Comparison of ENCODE assay signal across 1 cellular context in genomic region chr21:38267991-38268858, GRCh38.
TF ChIP-seq lines count a peak whose summit lies in the region.

No MANE protein-coding gene starts in this region.

TF ChIP-seq in SK-N-SH treated with all-trans-retinoic acid at 6 μM for 48 hours, 23 proteins besides CTCF, POLR2A, EP300 and RAD21 (continued from another document):
- no peak for TF ChIP-seq POU6F1 (CRISPR knock-in tag; IDR thresholded peaks at IDR 0.05; ENCODE audit: borderline replicate concordance, low read depth)
- no peak for TF ChIP-seq ISL1 (CRISPR knock-in tag; IDR thresholded peaks at IDR 0.05)
- TF ChIP-seq SNAI2 (CRISPR knock-in tag; IDR thresholded peaks at IDR 0.05), result no peak
- TF ChIP-seq ZNF565 (CRISPR knock-in tag; conservative IDR thresholded peaks at IDR 0.05; ENCODE audit: low read depth), result no peak
- no peak for TF ChIP-seq OSR1 (CRISPR knock-in tag; IDR thresholded peaks at IDR 0.05)
- no peak for TF ChIP-seq ARNTL (CRISPR knock-in tag; IDR thresholded peaks at IDR 0.05; ENCODE audit: borderline replicate concordance, low read depth)
- no peak for TF ChIP-seq GLIS3 (CRISPR knock-in tag; IDR thresholded peaks at IDR 0.05)
- TF ChIP-seq RARB (CRISPR knock-in tag; IDR thresholded peaks at IDR 0.05), result no peak
- no peak for TF ChIP-seq ZNF70 (CRISPR knock-in tag; IDR thresholded peaks at IDR 0.05)
- TF ChIP-seq, protein P1, sequence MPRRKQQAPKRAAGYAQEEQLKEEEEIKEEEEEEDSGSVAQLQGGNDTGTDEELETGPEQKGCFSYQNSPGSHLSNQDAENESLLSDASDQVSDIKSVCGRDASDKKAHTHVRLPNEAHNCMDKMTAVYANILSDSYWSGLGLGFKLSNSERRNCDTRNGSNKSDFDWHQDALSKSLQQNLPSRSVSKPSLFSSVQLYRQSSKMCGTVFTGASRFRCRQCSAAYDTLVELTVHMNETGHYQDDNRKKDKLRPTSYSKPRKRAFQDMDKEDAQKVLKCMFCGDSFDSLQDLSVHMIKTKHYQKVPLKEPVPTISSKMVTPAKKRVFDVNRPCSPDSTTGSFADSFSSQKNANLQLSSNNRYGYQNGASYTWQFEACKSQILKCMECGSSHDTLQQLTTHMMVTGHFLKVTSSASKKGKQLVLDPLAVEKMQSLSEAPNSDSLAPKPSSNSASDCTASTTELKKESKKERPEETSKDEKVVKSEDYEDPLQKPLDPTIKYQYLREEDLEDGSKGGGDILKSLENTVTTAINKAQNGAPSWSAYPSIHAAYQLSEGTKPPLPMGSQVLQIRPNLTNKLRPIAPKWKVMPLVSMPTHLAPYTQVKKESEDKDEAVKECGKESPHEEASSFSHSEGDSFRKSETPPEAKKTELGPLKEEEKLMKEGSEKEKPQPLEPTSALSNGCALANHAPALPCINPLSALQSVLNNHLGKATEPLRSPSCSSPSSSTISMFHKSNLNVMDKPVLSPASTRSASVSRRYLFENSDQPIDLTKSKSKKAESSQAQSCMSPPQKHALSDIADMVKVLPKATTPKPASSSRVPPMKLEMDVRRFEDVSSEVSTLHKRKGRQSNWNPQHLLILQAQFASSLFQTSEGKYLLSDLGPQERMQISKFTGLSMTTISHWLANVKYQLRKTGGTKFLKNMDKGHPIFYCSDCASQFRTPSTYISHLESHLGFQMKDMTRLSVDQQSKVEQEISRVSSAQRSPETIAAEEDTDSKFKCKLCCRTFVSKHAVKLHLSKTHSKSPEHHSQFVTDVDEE (CRISPR knock-in tag; IDR thresholded peaks at IDR 0.05), result no peak
- no peak for TF ChIP-seq PATZ1 (CRISPR knock-in tag; IDR thresholded peaks at IDR 0.05; ENCODE audit: borderline replicate concordance)
- TF ChIP-seq, protein P2, sequence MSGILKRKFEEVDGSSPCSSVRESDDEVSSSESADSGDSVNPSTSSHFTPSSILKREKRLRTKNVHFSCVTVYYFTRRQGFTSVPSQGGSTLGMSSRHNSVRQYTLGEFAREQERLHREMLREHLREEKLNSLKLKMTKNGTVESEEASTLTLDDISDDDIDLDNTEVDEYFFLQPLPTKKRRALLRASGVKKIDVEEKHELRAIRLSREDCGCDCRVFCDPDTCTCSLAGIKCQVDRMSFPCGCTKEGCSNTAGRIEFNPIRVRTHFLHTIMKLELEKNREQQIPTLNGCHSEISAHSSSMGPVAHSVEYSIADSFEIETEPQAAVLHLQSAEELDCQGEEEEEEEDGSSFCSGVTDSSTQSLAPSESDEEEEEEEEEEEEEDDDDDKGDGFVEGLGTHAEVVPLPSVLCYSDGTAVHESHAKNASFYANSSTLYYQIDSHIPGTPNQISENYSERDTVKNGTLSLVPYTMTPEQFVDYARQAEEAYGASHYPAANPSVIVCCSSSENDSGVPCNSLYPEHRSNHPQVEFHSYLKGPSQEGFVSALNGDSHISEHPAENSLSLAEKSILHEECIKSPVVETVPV (CRISPR knock-in tag; IDR thresholded peaks at IDR 0.05), result no peak
- TF ChIP-seq PPARA (CRISPR knock-in tag; IDR thresholded peaks at IDR 0.05; ENCODE audit: borderline replicate concordance), result no peak
- no peak for TF ChIP-seq ZFP3 (CRISPR knock-in tag; IDR thresholded peaks at IDR 0.05)
- TF ChIP-seq TOX (CRISPR knock-in tag; IDR thresholded peaks at IDR 0.05; ENCODE audit: borderline replicate concordance), result no peak
- TF ChIP-seq ESRRG (CRISPR knock-in tag; IDR thresholded peaks at IDR 0.05), result no peak
- TF ChIP-seq CSDC2 (CRISPR knock-in tag; IDR thresholded peaks at IDR 0.05), result no peak
